19 cellular contexts compared by ENCODE assay signal in genomic region chr13:50238922-50239321, GRCh38.
DNase-seq lines count a peak whose midpoint lies in the region; ATAC-seq and TF ChIP-seq lines count a peak whose summit lies in the region.
"Had no signal": no experiment of that assay in that cellular context is flagged by ENCODE, and none has a peak within 500 bp of the region (broad histone marks: within the 10 kb centered on the region; RNA-seq: fewer than 3 reads in every experiment).

No MANE protein-coding gene starts in this region.

- intact Hi-C loops in vagina (cut with DNase I) = no loop called here

- peak; percentile 43 to 59 for ATAC-seq in activated naive CD4-positive, alpha-beta T cell treated with anti-CD3 and anti-CD28 coated beads, Interleukin-2, amount 50 U/mL, for 72 hours
- no peak for ATAC-seq in T-helper 17 cell
- no peak for ATAC-seq in effector memory CD8-positive, alpha-beta T cell (replicated peaks)
- ATAC-seq in GM21360 (IDR thresholded peaks at IDR 0.05; ENCODE audit: unreplicated experiment) = no peak
- ATAC-seq in GM18858 (IDR thresholded peaks at IDR 0.05; ENCODE audit: unreplicated experiment) = no peak
- ATAC-seq: GM23338 had no signal

- H3K36me3 ChIP-seq in vagina = no peaks in the 10 kb centered on the region
- H3K36me3 ChIP-seq: SJSA1 had no signal

- peaks cover 4 to 7% of the 10 kb centered on the region in 2 donors for H3K36me3 Mint-ChIP-seq in activated naive CD4-positive, alpha-beta T cell treated with anti-CD3 and anti-CD28 coated beads, Interleukin-2, amount 50 U/mL, for 72 hours
- peaks cover 3% of the 10 kb centered on the region for H3K36me3 Mint-ChIP-seq in T-helper 17 cell (ENCODE audit: low read depth)
- H3K36me3 Mint-ChIP-seq in effector memory CD8-positive, alpha-beta T cell (ENCODE audit: insufficient read depth) = no peaks in the 10 kb centered on the region

- H3K27ac ChIP-seq in vagina = no peak overlapping the region
- H3K27ac ChIP-seq: SJSA1 had no signal

- H3K4me3 Mint-ChIP-seq in T-helper 17 cell = no peak overlapping the region
- H3K4me3 Mint-ChIP-seq in effector memory CD8-positive, alpha-beta T cell = no peak overlapping the region
- H3K4me3 Mint-ChIP-seq: GM23338, IgD-negative memory B cell had no signal

- no peaks in the 10 kb centered on the region for H3K27me3 Mint-ChIP-seq in T-helper 17 cell
- H3K27me3 Mint-ChIP-seq in effector memory CD8-positive, alpha-beta T cell = no peaks in the 10 kb centered on the region
- H3K27me3 Mint-ChIP-seq: IgD-negative memory B cell had no signal

- H3K4me1 Mint-ChIP-seq in T-helper 17 cell = peaks cover 35% of the 10 kb centered on the region
- H3K4me1 Mint-ChIP-seq in effector memory CD8-positive, alpha-beta T cell (ENCODE audit: low read depth in 2 of 2) = peaks cover 34 to 35% of the 10 kb centered on the region in 2 donors

- peaks cover 2% of the 10 kb centered on the region for H3K4me1 ChIP-seq in vagina

- H3K4me3 ChIP-seq in vagina = no peak overlapping the region
- H3K4me3 ChIP-seq: GM23338, SJSA1 had no signal

- H3K27me3 ChIP-seq in vagina = no peaks in the 10 kb centered on the region
- H3K27me3 ChIP-seq: SJSA1 had no signal

- no peaks in the 10 kb centered on the region for H3K9me3 Mint-ChIP-seq in activated naive CD4-positive, alpha-beta T cell treated with anti-CD3 and anti-CD28 coated beads, Interleukin-2, amount 50 U/mL, for 72 hours
- no peaks in the 10 kb centered on the region for H3K9me3 Mint-ChIP-seq in effector memory CD8-positive, alpha-beta T cell
- H3K9me3 Mint-ChIP-seq: GM23338, IgD-negative memory B cell had no signal

- TF ChIP-seq CTCF in vagina (IDR thresholded peaks at IDR 0.05) = no peak

- no peak for DNase-seq in activated naive CD4-positive, alpha-beta T cell treated with anti-CD3 and anti-CD28 coated beads, Interleukin-2, amount 50 U/mL, for 72 hours (ENCODE audit: low spot score in 2 of 2)
- DNase-seq in activated naive CD4-positive, alpha-beta T cell (lab: John Stamatoyannopoulos, UW) = no peak
- DNase-seq in T-helper 17 cell (no peak), vagina (ENCODE audit: extremely low spot score in 2 of 2) (no peak)
- no peak for DNase-seq in effector memory CD8-positive, alpha-beta T cell
- DNase-seq: ACHN, C1 segment of cervical spinal cord, COR-L47, HCEC 1CT, Karpas-422, NCI-H1436, NCI-H1930, NCI-H345, NCI-H524 treated with DMSO at 0.1 percent for 48 hours had no signal

- H3K9me3 ChIP-seq in T-helper 17 cell (ENCODE audit: control insufficient read depth, low read length, poor library complexity, severe bottlenecking) = no peaks in the 10 kb centered on the region
- H3K9me3 ChIP-seq in vagina = no peaks in the 10 kb centered on the region
- H3K9me3 ChIP-seq: SJSA1 had no signal

- no peak overlapping the region for H3K27ac Mint-ChIP-seq in activated naive CD4-positive, alpha-beta T cell treated with anti-CD3 and anti-CD28 coated beads, Interleukin-2, amount 50 U/mL, for 72 hours
- peak overlapping the region; percentile 97 for H3K27ac Mint-ChIP-seq in T-helper 17 cell
- H3K27ac Mint-ChIP-seq in effector memory CD8-positive, alpha-beta T cell = peak overlapping the region; percentile 93 to 95
- H3K27ac Mint-ChIP-seq: GM23338, IgD-negative memory B cell had no signal

- TF ChIP-seq POLR2A in vagina (IDR thresholded peaks at IDR 0.05) = no peak

Comparison
In these comparisons a context has a peak if more than half of its experiments do, and no peak if none do; other contexts are left out.
1. ATAC-seq: peak in activated naive CD4-positive, alpha-beta T cell treated with anti-CD3 and anti-CD28 coated beads, Interleukin-2, amount 50 U/mL, for 72 hours (2 of 2); none in T-helper 17 cell (single experiment), effector memory CD8-positive, alpha-beta T cell (single experiment), GM21360 (single experiment) and GM18858 (single experiment).
2. H3K27ac Mint-ChIP-seq: peak in T-helper 17 cell (single experiment) and effector memory CD8-positive, alpha-beta T cell (2 of 2); none in activated naive CD4-positive, alpha-beta T cell treated with anti-CD3 and anti-CD28 coated beads, Interleukin-2, amount 50 U/mL, for 72 hours (0 of 2).